1 cellular context compared by ENCODE assay signal in the genomic region with DNA sequence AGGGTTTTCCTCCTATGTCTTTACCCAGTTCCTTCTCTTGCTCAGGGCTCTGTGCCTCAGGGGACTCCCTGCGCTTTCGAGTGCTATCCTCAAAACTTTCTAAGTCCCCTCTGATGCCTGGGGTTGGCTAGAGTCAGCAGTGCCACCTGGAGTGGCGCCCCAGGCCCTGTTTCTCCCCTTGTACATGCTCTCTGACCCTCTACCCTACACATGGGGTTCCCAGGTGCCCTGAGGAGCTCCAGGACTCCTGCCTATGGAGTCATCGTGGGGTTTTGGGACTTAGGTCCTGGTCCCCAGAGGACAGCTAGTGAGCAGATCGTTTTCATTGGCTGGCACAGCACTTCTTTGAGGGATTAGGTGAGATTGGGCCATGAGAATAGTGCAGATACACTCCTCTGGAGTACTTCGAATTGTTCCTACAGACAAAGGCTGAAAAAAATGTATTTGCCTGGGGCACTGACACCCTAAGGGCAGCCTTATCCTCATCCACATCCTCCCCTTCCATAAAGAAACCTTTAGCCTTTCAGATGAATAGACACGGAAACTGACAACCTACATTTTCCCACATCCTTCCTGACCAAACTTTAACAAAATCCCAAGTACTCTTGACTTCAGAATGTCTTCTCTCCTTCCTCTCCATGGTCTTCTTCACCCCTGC.
A peak's percentile ranks its signal among the peaks of the same experiment; 100 is the strongest.
TF ChIP-seq lines count a peak whose summit lies in the region.

No MANE protein-coding gene starts in this region.

TF ChIP-seq in HEK293, 187 proteins besides CTCF, POLR2A, EP300 and RAD21 (continued from another document):
- TF ChIP-seq, protein P1, sequence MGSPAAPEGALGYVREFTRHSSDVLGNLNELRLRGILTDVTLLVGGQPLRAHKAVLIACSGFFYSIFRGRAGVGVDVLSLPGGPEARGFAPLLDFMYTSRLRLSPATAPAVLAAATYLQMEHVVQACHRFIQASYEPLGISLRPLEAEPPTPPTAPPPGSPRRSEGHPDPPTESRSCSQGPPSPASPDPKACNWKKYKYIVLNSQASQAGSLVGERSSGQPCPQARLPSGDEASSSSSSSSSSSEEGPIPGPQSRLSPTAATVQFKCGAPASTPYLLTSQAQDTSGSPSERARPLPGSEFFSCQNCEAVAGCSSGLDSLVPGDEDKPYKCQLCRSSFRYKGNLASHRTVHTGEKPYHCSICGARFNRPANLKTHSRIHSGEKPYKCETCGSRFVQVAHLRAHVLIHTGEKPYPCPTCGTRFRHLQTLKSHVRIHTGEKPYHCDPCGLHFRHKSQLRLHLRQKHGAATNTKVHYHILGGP (tag by site-specific recombination; IDR thresholded peaks at IDR 0.05): peak; percentile 31; the same call in 1 of the 2 replicates
